In genomic region chr20:63620991-63621390, GRCh38 we compare ENCODE assay signal across 1 cellular context.
TF ChIP-seq lines count a peak whose summit lies in the region.

No MANE protein-coding gene starts in this region.

TF ChIP-seq in GM23338, 12 proteins besides CTCF, POLR2A, EP300 and RAD21:
- TF ChIP-seq ZNF114 (CRISPR knock-in tag; IDR thresholded peaks at IDR 0.05) (no peak), NANOG (IDR thresholded peaks at IDR 0.05; ENCODE audit: borderline replicate concordance) (no peak), POLR2AphosphoS5 (IDR thresholded peaks at IDR 0.05; ENCODE audit: low read depth) (no peak), ZNF331 (CRISPR knock-in tag; IDR thresholded peaks at IDR 0.05; ENCODE audit: low read depth) (no peak), CREB1 (CRISPR knock-in tag; IDR thresholded peaks at IDR 0.05; ENCODE audit: low read depth) (no peak), ETS1 (IDR thresholded peaks at IDR 0.05) (no peak), EZH2phosphoT487 (IDR thresholded peaks at IDR 0.05; ENCODE audit: unreplicated experiment) (no peak), STAT1 (IDR thresholded peaks at IDR 0.05; ENCODE audit: unreplicated experiment) (no peak), JUNB (IDR thresholded peaks at IDR 0.05; ENCODE audit: unreplicated experiment) (no peak), EZH2 (IDR thresholded peaks at IDR 0.05; ENCODE audit: low read depth, unreplicated experiment) (no peak), REST (IDR thresholded peaks at IDR 0.05; ENCODE audit: unreplicated experiment) (no peak)
- TF ChIP-seq, protein P1, sequence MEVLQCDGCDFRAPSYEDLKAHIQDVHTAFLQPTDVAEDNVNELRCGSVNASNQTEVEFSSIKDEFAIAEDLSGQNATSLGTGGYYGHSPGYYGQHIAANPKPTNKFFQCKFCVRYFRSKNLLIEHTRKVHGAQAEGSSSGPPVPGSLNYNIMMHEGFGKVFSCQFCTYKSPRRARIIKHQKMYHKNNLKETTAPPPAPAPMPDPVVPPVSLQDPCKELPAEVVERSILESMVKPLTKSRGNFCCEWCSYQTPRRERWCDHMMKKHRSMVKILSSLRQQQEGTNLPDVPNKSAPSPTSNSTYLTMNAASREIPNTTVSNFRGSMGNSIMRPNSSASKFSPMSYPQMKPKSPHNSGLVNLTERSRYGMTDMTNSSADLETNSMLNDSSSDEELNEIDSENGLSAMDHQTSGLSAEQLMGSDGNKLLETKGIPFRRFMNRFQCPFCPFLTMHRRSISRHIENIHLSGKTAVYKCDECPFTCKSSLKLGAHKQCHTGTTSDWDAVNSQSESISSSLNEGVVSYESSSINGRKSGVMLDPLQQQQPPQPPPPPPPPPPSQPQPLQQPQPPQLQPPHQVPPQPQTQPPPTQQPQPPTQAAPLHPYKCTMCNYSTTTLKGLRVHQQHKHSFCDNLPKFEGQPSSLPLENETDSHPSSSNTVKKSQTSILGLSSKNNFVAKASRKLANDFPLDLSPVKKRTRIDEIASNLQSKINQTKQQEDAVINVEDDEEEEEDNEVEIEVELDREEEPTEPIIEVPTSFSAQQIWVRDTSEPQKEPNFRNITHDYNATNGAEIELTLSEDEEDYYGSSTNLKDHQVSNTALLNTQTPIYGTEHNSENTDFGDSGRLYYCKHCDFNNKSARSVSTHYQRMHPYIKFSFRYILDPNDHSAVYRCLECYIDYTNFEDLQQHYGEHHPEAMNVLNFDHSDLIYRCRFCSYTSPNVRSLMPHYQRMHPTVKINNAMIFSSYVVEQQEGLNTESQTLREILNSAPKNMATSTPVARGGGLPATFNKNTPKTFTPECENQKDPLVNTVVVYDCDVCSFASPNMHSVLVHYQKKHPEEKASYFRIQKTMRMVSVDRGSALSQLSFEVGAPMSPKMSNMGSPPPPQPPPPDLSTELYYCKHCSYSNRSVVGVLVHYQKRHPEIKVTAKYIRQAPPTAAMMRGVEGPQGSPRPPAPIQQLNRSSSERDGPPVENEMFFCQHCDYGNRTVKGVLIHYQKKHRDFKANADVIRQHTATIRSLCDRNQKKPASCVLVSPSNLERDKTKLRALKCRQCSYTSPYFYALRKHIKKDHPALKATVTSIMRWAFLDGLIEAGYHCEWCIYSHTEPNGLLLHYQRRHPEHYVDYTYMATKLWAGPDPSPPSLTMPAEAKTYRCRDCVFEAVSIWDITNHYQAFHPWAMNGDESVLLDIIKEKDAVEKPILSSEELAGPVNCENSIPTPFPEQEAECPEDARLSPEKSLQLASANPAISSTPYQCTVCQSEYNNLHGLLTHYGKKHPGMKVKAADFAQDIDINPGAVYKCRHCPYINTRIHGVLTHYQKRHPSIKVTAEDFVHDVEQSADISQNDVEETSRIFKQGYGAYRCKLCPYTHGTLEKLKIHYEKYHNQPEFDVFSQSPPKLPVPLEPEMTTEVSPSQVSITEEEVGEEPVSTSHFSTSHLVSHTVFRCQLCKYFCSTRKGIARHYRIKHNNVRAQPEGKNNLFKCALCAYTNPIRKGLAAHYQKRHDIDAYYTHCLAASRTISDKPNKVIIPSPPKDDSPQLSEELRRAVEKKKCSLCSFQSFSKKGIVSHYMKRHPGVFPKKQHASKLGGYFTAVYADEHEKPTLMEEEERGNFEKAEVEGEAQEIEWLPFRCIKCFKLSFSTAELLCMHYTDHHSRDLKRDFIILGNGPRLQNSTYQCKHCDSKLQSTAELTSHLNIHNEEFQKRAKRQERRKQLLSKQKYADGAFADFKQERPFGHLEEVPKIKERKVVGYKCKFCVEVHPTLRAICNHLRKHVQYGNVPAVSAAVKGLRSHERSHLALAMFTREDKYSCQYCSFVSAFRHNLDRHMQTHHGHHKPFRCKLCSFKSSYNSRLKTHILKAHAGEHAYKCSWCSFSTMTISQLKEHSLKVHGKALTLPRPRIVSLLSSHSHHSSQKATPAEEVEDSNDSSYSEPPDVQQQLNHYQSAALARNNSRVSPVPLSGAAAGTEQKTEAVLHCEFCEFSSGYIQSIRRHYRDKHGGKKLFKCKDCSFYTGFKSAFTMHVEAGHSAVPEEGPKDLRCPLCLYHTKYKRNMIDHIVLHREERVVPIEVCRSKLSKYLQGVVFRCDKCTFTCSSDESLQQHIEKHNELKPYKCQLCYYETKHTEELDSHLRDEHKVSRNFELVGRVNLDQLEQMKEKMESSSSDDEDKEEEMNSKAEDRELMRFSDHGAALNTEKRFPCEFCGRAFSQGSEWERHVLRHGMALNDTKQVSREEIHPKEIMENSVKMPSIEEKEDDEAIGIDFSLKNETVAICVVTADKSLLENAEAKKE (CRISPR knock-in tag; IDR thresholded peaks at IDR 0.05): no peak
TF ChIP-seq in GM23338: peak in this region for 0.
